21 cellular contexts compared by ENCODE assay signal in genomic region chr13:111539791-111540446, GRCh38.
"Had no signal": no experiment of that assay in that cellular context is flagged by ENCODE, and none has a peak within 500 bp of the region (broad histone marks: within the 10 kb centered on the region; RNA-seq: fewer than 3 reads in every experiment).

No MANE protein-coding gene starts in this region.

- DNase-seq: activated CD4-positive, alpha-beta memory T cell treated with anti-CD3 and anti-CD28 coated beads for 36 hours; activated CD4-positive, alpha-beta T cell treated with anti-CD3 and anti-CD28 coated beads for 36 hours; activated gamma-delta T cell treated with Interleukin-2 at 50 U/mL for 16 hours; activated T-cell treated with anti-CD3 and anti-CD28 coated beads for 4 hours; dermis blood vessel endothelial cell; effector memory CD4-positive, alpha-beta T cell; foreskin keratinocyte; hippocampal formation; left cardiac atrium; mesenchymal stem cell; naive thymus-derived CD4-positive, alpha-beta T cell; sigmoid colon; stimulated activated CD4-positive, alpha-beta T cell treated with anti-CD3 and anti-CD28 coated beads, Interleukin-4, amount 100 ng/mL, for 4 hours; T-helper 2 cell; testis; upper lobe of left lung; WERI-Rb-1 had no signal

- H3K36me3 Mint-ChIP-seq: activated CD4-positive, alpha-beta memory T cell treated with anti-CD3 and anti-CD28 coated beads for 36 hours; activated naive CD8-positive, alpha-beta T cell; stimulated activated memory B cell treated with anti-CD40 and anti-IgM and Interleukin-4, amounts not matched to agents 10 μg/mL and 1 μg/mL and 100 μg/mL, for 72 hours had no signal

- H3K27ac ChIP-seq: foreskin keratinocyte, pancreas, sigmoid colon, testis, upper lobe of left lung, WERI-Rb-1 had no signal

- H3K9me3 ChIP-seq: pancreas, sigmoid colon, testis, upper lobe of left lung had no signal

- H3K27me3 ChIP-seq: testis had no signal

- H3K4me3 ChIP-seq: pancreas, sigmoid colon, testis, upper lobe of left lung had no signal

- ATAC-seq: activated CD4-positive, alpha-beta T cell treated with anti-CD3 and anti-CD28 coated beads for 36 hours; foreskin keratinocyte; left cardiac atrium; naive thymus-derived CD4-positive, alpha-beta T cell; pancreas; stimulated activated memory B cell treated with anti-CD40 and anti-IgM and Interleukin-4, amounts not matched to agents 10 μg/mL and 1 μg/mL and 100 μg/mL, for 72 hours had no signal

- H3K4me1 ChIP-seq: foreskin keratinocyte, pancreas, sigmoid colon, testis, upper lobe of left lung had no signal

- H3K4me1 Mint-ChIP-seq: stimulated activated memory B cell treated with anti-CD40 and anti-IgM and Interleukin-4, amounts not matched to agents 10 μg/mL and 1 μg/mL and 100 μg/mL, for 72 hours had no signal

- H3K4me3 Mint-ChIP-seq: activated CD4-positive, alpha-beta memory T cell treated with anti-CD3 and anti-CD28 coated beads for 36 hours; activated CD4-positive, alpha-beta T cell treated with anti-CD3 and anti-CD28 coated beads for 36 hours; activated naive CD8-positive, alpha-beta T cell; activated T-helper 1 cell treated with anti-CD3 and anti-CD28 coated beads, Interleukin-12 subunit alpha, Interleukin-12 subunit beta, Interleukin-2, Interleukin-4 antibody, amounts not matched to agents 30 ng/mL and 10 ng/mL and 1 ng/mL, durations not matched to agents 14 hours and 24 hours and 36 hours; naive thymus-derived CD4-positive, alpha-beta T cell; stimulated activated memory B cell treated with anti-CD40 and anti-IgM and Interleukin-4, amounts not matched to agents 10 μg/mL and 1 μg/mL and 100 μg/mL, for 72 hours had no signal

- H3K36me3 ChIP-seq: pancreas, sigmoid colon, upper lobe of left lung, WERI-Rb-1 had no signal

- H3K27ac Mint-ChIP-seq: activated CD4-positive, alpha-beta memory T cell treated with anti-CD3 and anti-CD28 coated beads for 36 hours; activated CD4-positive, alpha-beta T cell treated with anti-CD3 and anti-CD28 coated beads for 36 hours; activated naive CD8-positive, alpha-beta T cell; activated T-helper 1 cell treated with anti-CD3 and anti-CD28 coated beads, Interleukin-12 subunit alpha, Interleukin-12 subunit beta, Interleukin-2, Interleukin-4 antibody, amounts not matched to agents 30 ng/mL and 10 ng/mL and 1 ng/mL, durations not matched to agents 14 hours and 24 hours and 36 hours; naive thymus-derived CD4-positive, alpha-beta T cell; stimulated activated memory B cell treated with anti-CD40 and anti-IgM and Interleukin-4, amounts not matched to agents 10 μg/mL and 1 μg/mL and 100 μg/mL, for 72 hours had no signal
